2 cellular contexts compared by ENCODE assay signal in the genomic region with DNA sequence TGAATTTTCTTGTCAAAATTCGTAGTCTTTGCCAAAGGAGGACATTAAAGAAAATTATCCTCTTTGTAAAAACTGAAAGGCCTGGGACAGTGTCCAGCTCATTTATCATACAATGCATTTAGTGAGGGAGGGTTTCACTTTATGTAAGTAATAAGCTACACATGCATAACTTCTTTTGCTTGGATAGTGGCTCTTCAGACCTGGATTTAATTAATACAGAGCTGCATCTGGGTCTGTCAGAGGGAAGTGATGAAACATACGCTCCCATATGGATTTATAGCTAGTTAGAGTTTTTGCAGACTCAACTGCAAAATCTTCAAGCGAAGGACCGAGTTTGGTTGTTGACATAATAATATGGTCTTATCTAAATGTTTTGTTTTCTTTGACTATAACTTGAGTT.
TF ChIP-seq lines count a peak whose summit lies in the region.

No MANE protein-coding gene starts in this region.

TF ChIP-seq in SK-N-SH, 30 proteins besides CTCF, POLR2A, EP300 and RAD21 (continued from another document):
- TF ChIP-seq POLR2AphosphoS5 (IDR thresholded peaks at IDR 0.05; ENCODE audit: low read depth, low read length) (no peak), FOSL2 (IDR thresholded peaks at IDR 0.05; ENCODE audit: borderline replicate concordance, low read depth) (no peak), TEAD4 (IDR thresholded peaks at IDR 0.05; ENCODE audit: borderline replicate concordance, insufficient read depth) (no peak), GATA2 (CRISPR knock-in tag; IDR thresholded peaks at IDR 0.05) (no peak), TAF1 (IDR thresholded peaks at IDR 0.05; ENCODE audit: borderline replicate concordance, low read depth, low read length) (no peak), NRF1 (IDR thresholded peaks at IDR 0.05; ENCODE audit: low read depth, low read length) (no peak), MXI1 (IDR thresholded peaks at IDR 0.05; ENCODE audit: low read depth, low read length) (no peak), EZH2phosphoT487 (IDR thresholded peaks at IDR 0.05; ENCODE audit: borderline replicate concordance, low read depth) (no peak), GABPA (IDR thresholded peaks at IDR 0.05; ENCODE audit: low read depth) (no peak), ELF1 (IDR thresholded peaks at IDR 0.05) (no peak), FOXM1 (IDR thresholded peaks at IDR 0.05; ENCODE audit: low read depth) (no peak)
- TF ChIP-seq, protein P1, sequence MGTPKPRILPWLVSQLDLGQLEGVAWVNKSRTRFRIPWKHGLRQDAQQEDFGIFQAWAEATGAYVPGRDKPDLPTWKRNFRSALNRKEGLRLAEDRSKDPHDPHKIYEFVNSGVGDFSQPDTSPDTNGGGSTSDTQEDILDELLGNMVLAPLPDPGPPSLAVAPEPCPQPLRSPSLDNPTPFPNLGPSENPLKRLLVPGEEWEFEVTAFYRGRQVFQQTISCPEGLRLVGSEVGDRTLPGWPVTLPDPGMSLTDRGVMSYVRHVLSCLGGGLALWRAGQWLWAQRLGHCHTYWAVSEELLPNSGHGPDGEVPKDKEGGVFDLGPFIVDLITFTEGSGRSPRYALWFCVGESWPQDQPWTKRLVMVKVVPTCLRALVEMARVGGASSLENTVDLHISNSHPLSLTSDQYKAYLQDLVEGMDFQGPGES (IDR thresholded peaks at IDR 0.05; ENCODE audit: low read depth, low read length) = no peak
- TF ChIP-seq, protein P2, sequence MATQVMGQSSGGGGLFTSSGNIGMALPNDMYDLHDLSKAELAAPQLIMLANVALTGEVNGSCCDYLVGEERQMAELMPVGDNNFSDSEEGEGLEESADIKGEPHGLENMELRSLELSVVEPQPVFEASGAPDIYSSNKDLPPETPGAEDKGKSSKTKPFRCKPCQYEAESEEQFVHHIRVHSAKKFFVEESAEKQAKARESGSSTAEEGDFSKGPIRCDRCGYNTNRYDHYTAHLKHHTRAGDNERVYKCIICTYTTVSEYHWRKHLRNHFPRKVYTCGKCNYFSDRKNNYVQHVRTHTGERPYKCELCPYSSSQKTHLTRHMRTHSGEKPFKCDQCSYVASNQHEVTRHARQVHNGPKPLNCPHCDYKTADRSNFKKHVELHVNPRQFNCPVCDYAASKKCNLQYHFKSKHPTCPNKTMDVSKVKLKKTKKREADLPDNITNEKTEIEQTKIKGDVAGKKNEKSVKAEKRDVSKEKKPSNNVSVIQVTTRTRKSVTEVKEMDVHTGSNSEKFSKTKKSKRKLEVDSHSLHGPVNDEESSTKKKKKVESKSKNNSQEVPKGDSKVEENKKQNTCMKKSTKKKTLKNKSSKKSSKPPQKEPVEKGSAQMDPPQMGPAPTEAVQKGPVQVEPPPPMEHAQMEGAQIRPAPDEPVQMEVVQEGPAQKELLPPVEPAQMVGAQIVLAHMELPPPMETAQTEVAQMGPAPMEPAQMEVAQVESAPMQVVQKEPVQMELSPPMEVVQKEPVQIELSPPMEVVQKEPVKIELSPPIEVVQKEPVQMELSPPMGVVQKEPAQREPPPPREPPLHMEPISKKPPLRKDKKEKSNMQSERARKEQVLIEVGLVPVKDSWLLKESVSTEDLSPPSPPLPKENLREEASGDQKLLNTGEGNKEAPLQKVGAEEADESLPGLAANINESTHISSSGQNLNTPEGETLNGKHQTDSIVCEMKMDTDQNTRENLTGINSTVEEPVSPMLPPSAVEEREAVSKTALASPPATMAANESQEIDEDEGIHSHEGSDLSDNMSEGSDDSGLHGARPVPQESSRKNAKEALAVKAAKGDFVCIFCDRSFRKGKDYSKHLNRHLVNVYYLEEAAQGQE (IDR thresholded peaks at IDR 0.05; ENCODE audit: low read depth, low read length) = no peak
- TF ChIP-seq, protein P3, sequence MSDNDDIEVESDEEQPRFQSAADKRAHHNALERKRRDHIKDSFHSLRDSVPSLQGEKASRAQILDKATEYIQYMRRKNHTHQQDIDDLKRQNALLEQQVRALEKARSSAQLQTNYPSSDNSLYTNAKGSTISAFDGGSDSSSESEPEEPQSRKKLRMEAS (IDR thresholded peaks at IDR 0.05; ENCODE audit: low read depth) = no peak

TF ChIP-seq in SK-N-SH treated with all-trans-retinoic acid at 6 μM for 48 hours, 23 proteins besides CTCF, POLR2A, EP300 and RAD21 (continued from another document):
- TF ChIP-seq, protein P4, sequence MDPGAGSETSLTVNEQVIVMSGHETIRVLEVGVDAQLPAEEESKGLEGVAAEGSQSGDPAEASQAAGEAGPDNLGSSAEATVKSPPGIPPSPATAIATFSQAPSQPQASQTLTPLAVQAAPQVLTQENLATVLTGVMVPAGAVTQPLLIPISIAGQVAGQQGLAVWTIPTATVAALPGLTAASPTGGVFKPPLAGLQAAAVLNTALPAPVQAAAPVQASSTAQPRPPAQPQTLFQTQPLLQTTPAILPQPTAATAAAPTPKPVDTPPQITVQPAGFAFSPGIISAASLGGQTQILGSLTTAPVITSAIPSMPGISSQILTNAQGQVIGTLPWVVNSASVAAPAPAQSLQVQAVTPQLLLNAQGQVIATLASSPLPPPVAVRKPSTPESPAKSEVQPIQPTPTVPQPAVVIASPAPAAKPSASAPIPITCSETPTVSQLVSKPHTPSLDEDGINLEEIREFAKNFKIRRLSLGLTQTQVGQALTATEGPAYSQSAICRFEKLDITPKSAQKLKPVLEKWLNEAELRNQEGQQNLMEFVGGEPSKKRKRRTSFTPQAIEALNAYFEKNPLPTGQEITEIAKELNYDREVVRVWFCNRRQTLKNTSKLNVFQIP (CRISPR knock-in tag; IDR thresholded peaks at IDR 0.05; ENCODE audit: borderline replicate concordance, low read depth) = no peak
- TF ChIP-seq ARNTL (CRISPR knock-in tag; IDR thresholded peaks at IDR 0.05; ENCODE audit: borderline replicate concordance, low read depth) = no peak
- no peak for TF ChIP-seq TOX (CRISPR knock-in tag; IDR thresholded peaks at IDR 0.05; ENCODE audit: borderline replicate concordance)
- no peak for TF ChIP-seq ZNF70 (CRISPR knock-in tag; IDR thresholded peaks at IDR 0.05)
- TF ChIP-seq ESRRG (CRISPR knock-in tag; IDR thresholded peaks at IDR 0.05) = no peak
- TF ChIP-seq ZFP30 (CRISPR knock-in tag; IDR thresholded peaks at IDR 0.05) = no peak
- TF ChIP-seq ISL1 (CRISPR knock-in tag; IDR thresholded peaks at IDR 0.05) = no peak
- no peak for TF ChIP-seq BACH2 (CRISPR knock-in tag; IDR thresholded peaks at IDR 0.05; ENCODE audit: borderline replicate concordance)
- TF ChIP-seq, protein P5, sequence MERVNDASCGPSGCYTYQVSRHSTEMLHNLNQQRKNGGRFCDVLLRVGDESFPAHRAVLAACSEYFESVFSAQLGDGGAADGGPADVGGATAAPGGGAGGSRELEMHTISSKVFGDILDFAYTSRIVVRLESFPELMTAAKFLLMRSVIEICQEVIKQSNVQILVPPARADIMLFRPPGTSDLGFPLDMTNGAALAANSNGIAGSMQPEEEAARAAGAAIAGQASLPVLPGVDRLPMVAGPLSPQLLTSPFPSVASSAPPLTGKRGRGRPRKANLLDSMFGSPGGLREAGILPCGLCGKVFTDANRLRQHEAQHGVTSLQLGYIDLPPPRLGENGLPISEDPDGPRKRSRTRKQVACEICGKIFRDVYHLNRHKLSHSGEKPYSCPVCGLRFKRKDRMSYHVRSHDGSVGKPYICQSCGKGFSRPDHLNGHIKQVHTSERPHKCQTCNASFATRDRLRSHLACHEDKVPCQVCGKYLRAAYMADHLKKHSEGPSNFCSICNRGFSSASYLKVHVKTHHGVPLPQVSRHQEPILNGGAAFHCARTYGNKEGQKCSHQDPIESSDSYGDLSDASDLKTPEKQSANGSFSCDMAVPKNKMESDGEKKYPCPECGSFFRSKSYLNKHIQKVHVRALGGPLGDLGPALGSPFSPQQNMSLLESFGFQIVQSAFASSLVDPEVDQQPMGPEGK (CRISPR knock-in tag; IDR thresholded peaks at IDR 0.05; ENCODE audit: borderline replicate concordance) = no peak
- TF ChIP-seq, protein P6, sequence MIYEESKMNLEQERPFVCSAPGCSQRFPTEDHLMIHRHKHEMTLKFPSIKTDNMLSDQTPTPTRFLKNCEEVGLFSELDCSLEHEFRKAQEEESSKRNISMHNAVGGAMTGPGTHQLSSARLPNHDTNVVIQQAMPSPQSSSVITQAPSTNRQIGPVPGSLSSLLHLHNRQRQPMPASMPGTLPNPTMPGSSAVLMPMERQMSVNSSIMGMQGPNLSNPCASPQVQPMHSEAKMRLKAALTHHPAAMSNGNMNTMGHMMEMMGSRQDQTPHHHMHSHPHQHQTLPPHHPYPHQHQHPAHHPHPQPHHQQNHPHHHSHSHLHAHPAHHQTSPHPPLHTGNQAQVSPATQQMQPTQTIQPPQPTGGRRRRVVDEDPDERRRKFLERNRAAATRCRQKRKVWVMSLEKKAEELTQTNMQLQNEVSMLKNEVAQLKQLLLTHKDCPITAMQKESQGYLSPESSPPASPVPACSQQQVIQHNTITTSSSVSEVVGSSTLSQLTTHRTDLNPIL (CRISPR knock-in tag; IDR thresholded peaks at IDR 0.05; ENCODE audit: low read depth) = no peak
